In the genomic region with DNA sequence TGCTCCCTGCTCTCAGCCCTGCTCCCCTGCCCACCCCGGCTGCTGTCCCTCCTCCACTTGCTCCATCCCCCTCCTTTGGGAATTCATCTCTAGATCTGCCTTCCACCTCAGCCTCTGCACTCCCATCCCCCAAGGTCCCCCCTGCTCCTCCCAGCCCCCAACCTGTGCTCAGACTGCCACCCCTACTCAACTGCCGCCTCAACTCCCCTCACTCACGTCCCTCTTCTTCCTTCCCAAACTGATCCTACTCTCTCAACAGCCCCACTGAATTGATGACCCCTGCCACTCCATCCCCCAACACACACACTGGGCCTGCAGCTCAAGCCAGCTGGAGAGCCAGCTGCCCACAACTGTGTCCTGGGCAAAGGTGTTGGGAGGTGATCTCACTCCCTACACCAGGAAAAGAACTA, we compare ENCODE assay signal across 1 cellular context.
TF ChIP-seq lines count a peak whose summit lies in the region.

No MANE protein-coding gene starts in this region.

TF ChIP-seq in HEK293, 187 proteins besides CTCF, POLR2A, EP300 and RAD21 (continued from another document):
- 0 out of 2 replicates have a peak, but pooled peaks have one; percentile 13 for TF ChIP-seq PATZ1 (tag by site-specific recombination; IDR thresholded peaks at IDR 0.05)
- no peak for TF ChIP-seq ZNF302 (tag by site-specific recombination; IDR thresholded peaks at IDR 0.05; ENCODE audit: low read depth)
- no peak for TF ChIP-seq ZBTB7A (tag by site-specific recombination; IDR thresholded peaks at IDR 0.05; ENCODE audit: low read depth)
- no peak for TF ChIP-seq SALL2 (tag by site-specific recombination; IDR thresholded peaks at IDR 0.05; ENCODE audit: borderline replicate concordance)
- TF ChIP-seq ZFHX2 (tag by site-specific recombination; conservative IDR thresholded peaks at IDR 0.05): peak; percentile 31; the same call in 1 of the 2 replicates
- TF ChIP-seq OVOL3 (tag by site-specific recombination; IDR thresholded peaks at IDR 0.05): no peak
- TF ChIP-seq ZNF660 (tag by site-specific recombination; IDR thresholded peaks at IDR 0.05): no peak
- TF ChIP-seq, protein P1, sequence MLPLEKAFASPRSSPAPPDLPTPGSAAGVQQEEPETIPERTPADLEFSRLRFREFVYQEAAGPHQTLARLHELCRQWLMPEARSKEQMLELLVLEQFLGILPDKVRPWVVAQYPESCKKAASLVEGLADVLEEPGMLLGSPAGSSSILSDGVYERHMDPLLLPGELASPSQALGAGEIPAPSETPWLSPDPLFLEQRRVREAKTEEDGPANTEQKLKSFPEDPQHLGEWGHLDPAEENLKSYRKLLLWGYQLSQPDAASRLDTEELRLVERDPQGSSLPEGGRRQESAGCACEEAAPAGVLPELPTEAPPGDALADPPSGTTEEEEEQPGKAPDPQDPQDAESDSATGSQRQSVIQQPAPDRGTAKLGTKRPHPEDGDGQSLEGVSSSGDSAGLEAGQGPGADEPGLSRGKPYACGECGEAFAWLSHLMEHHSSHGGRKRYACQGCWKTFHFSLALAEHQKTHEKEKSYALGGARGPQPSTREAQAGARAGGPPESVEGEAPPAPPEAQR (tag by site-specific recombination; IDR thresholded peaks at IDR 0.05): no peak
- TF ChIP-seq ZNF239 (tag by site-specific recombination; IDR thresholded peaks at IDR 0.05): no peak
- no peak for TF ChIP-seq ZNF529 (tag by site-specific recombination; IDR thresholded peaks at IDR 0.05; ENCODE audit: insufficient replicate concordance)
- no peak for TF ChIP-seq ZNF140 (tag by site-specific recombination; IDR thresholded peaks at IDR 0.05)
- no peak for TF ChIP-seq ZNF132 (tag by site-specific recombination; IDR thresholded peaks at IDR 0.05; ENCODE audit: borderline replicate concordance)
- no peak for TF ChIP-seq ZNF747 (tag by site-specific recombination; IDR thresholded peaks at IDR 0.05)
- no peak for TF ChIP-seq ZNF169 (tag by site-specific recombination; IDR thresholded peaks at IDR 0.05)
- peak; percentile 18; the same call in 1 of the 2 replicates for TF ChIP-seq ZIC2 (tag by site-specific recombination; IDR thresholded peaks at IDR 0.05)
- TF ChIP-seq ZBTB10 (tag by site-specific recombination; IDR thresholded peaks at IDR 0.05): no peak
- TF ChIP-seq ZBTB48 (tag by site-specific recombination; IDR thresholded peaks at IDR 0.05): no peak
- peak; percentile 63 for TF ChIP-seq EGR2 (tag by site-specific recombination; IDR thresholded peaks at IDR 0.05; ENCODE audit: low read depth)
